29 cellular contexts compared by ENCODE assay signal in genomic region chr1:116347678-116348077, GRCh38. TPM values are rescaled to one million over a fixed set of nuclear protein-coding genes. Genes with fewer than 3 reads are reported as not detected.
DNase-seq lines count a peak whose midpoint lies in the region; ATAC-seq and TF ChIP-seq lines count a peak whose summit lies in the region.
"Had no signal": no experiment of that assay in that cellular context is flagged by ENCODE, and none has a peak within 500 bp of the region (broad histone marks: within the 10 kb centered on the region; RNA-seq: fewer than 3 reads in every experiment).

No MANE protein-coding gene starts in this region.

- H3K27ac ChIP-seq in CD4-positive, alpha-beta memory T cell (ENCODE audit: low read depth, low read length): peak overlapping the region; percentile 54
- H3K27ac ChIP-seq in Karpas-422 (ENCODE audit: low read length): peak overlapping the region; percentile 98
- H3K27ac ChIP-seq in mammary epithelial cell (ENCODE audit: insufficient read depth, low read depth, low read length): peak overlapping the region; percentile 42
- H3K27ac ChIP-seq in dorsolateral prefrontal cortex: peak overlapping the region in 4 of 59 donors; percentile 2 to 36 (median 24)
- H3K27ac ChIP-seq: colonic mucosa, gastroesophageal sphincter, left lung, ovary, right atrium auricular region, VCaP had no signal

- DNase-seq in CD4-positive, alpha-beta memory T cell: no peak
- DNase-seq in Karpas-422 (no peak), mammary epithelial cell (no peak), dorsolateral prefrontal cortex (no peak)
- DNase-seq in naive thymus-derived CD8-positive, alpha-beta T cell: no peak
- DNase-seq in activated T-cell treated with anti-CD3 and anti-CD28 coated beads, Interleukin-2, amount 50 U/mL, for 1 hour: no peak
- DNase-seq: ACHN; activated naive CD4-positive, alpha-beta T cell treated with anti-CD3 and anti-CD28 coated beads, Interleukin-2, amount 50 U/mL, for 16 hours; colonic mucosa; DMS79 treated with DMSO at 0.1 percent for 48 hours; GF-D8; hypothalamus; KBM-7; left lung; NCI-H1417; NCI-H345; ovary; stimulated activated CD4-positive, alpha-beta T cell treated with anti-CD3 and anti-CD28 coated beads, Interleukin-12 subunit alpha, Interleukin-12 subunit beta, amount 100 ng/mL, for 4 hours; stimulated activated CD4-positive, alpha-beta T cell treated with anti-CD3 and anti-CD28 coated beads, Interleukin-4, amount 100 ng/mL, for 1 hour; substantia nigra had no signal

- no peaks in the 10 kb centered on the region for H3K9me3 Mint-ChIP-seq in CD4-positive, alpha-beta memory T cell
- H3K9me3 Mint-ChIP-seq in naive thymus-derived CD8-positive, alpha-beta T cell: peaks cover 0 to 9% (median 0%) of the 10 kb centered on the region in 9 donors
- H3K9me3 Mint-ChIP-seq: nephron; stimulated activated effector memory CD8-positive, alpha-beta T cell treated with anti-CD3 and anti-CD28 coated beads, Interleukin-12 subunit alpha, Interleukin-12 subunit beta, amount 100 ng/mL, for 72 hours had no signal

- H4K20me1 ChIP-seq in Karpas-422 (ENCODE audit: insufficient read depth, low read depth, low read length) (no peaks in the 10 kb centered on the region), mammary epithelial cell (ENCODE audit: insufficient read depth, low read length) (no peaks in the 10 kb centered on the region)

- in situ Hi-C loops in mammary epithelial cell (cut with MboI; ENCODE audit: low sequenced_read_pairs in 2 of 2): loop anchor here in 1 of 2 donors (25.0 kb wide), 2 partner anchors 110 to 185 kb away; no protein-coding TSS in a partner anchor

- no peak overlapping the region for H3K4me3 ChIP-seq in CD4-positive, alpha-beta memory T cell (ENCODE audit: low read length in 2 of 2)
- H3K4me3 ChIP-seq in Karpas-422 (ENCODE audit: low read length): peak overlapping the region; percentile 23; the same call in 1 of the 2 replicates
- H3K4me3 ChIP-seq in mammary epithelial cell (replicated peaks in 1 of 3; ENCODE audit: insufficient read depth in 1 of 3, low read depth in 2 of 3, low read length in 3 of 3): no peak overlapping the region
- no peak overlapping the region for H3K4me3 ChIP-seq in dorsolateral prefrontal cortex
- H3K4me3 ChIP-seq: colonic mucosa, gastroesophageal sphincter, HAP-1, left lung, ovary, right atrium auricular region had no signal

- H3K79me2 ChIP-seq in Karpas-422 (ENCODE audit: low read length) (peaks cover 3% of the 10 kb centered on the region; the same call in 1 of the 2 replicates), mammary epithelial cell (ENCODE audit: insufficient read depth, low read length) (no peaks in the 10 kb centered on the region)

- H3K9me3 ChIP-seq in CD4-positive, alpha-beta memory T cell (ENCODE audit: control insufficient read depth in 1 of 2, low read length in 2 of 2): no peaks in the 10 kb centered on the region
- H3K9me3 ChIP-seq in Karpas-422 (ENCODE audit: low read length) (no peaks in the 10 kb centered on the region), mammary epithelial cell (replicated peaks; ENCODE audit: insufficient read depth, low read length) (no peaks in the 10 kb centered on the region)
- H3K9me3 ChIP-seq: colonic mucosa, gastroesophageal sphincter, left lung, ovary, right atrium auricular region had no signal

- ATAC-seq in naive thymus-derived CD8-positive, alpha-beta T cell: no peak
- ATAC-seq in activated CD4-positive, CD25-positive, alpha-beta regulatory T cell treated with anti-CD3 and anti-CD28 coated beads, Interleukin-2, amount 50 U/mL, for 24 hours: no peak
- no peak for ATAC-seq in GM21528 (IDR thresholded peaks at IDR 0.05; ENCODE audit: low FRiP score, unreplicated experiment)
- ATAC-seq: gastroesophageal sphincter; stimulated activated effector memory CD8-positive, alpha-beta T cell treated with anti-CD3 and anti-CD28 coated beads, Interleukin-12 subunit alpha, Interleukin-12 subunit beta, amount 100 ng/mL, for 72 hours had no signal

- H3K9ac ChIP-seq in Karpas-422 (ENCODE audit: low read length) (peak overlapping the region; percentile 68), mammary epithelial cell (ENCODE audit: insufficient read depth, low read length) (no peak overlapping the region)

- no peaks in the 10 kb centered on the region for H3K27me3 Mint-ChIP-seq in CD4-positive, alpha-beta memory T cell
- no peaks in the 10 kb centered on the region for H3K27me3 Mint-ChIP-seq in naive thymus-derived CD8-positive, alpha-beta T cell
- H3K27me3 Mint-ChIP-seq: activated CD4-positive, alpha-beta T cell treated with anti-CD3 and anti-CD28 coated beads, Interleukin-2, amount 10 ng/mL, durations not matched to agents 7 days and 5 days had no signal

- H2AFZ ChIP-seq in Karpas-422 (ENCODE audit: low read length) (no peak overlapping the region), mammary epithelial cell (ENCODE audit: low read depth, low read length) (no peak overlapping the region)

- H3K27me3 ChIP-seq in CD4-positive, alpha-beta memory T cell (ENCODE audit: insufficient read depth, low read length): no peaks in the 10 kb centered on the region
- H3K27me3 ChIP-seq in Karpas-422 (ENCODE audit: low read length): no peaks in the 10 kb centered on the region
- no peaks in the 10 kb centered on the region for H3K27me3 ChIP-seq in mammary epithelial cell (ENCODE audit: insufficient read depth, low read length)
- H3K27me3 ChIP-seq in dorsolateral prefrontal cortex: no peaks in the 10 kb centered on the region
- H3K27me3 ChIP-seq: colonic mucosa, gastroesophageal sphincter, left lung, ovary, right atrium auricular region had no signal

- no peak for TF ChIP-seq CTCF in mammary epithelial cell (conservative IDR thresholded peaks at IDR 0.05 in 1 of 2, IDR thresholded peaks at IDR 0.05 in 1 of 2; ENCODE audit: extremely low read depth in 1 of 2, insufficient read depth in 1 of 2, low read depth in 1 of 2, low read length in 2 of 2)
- TF ChIP-seq CTCF in dorsolateral prefrontal cortex (IDR thresholded peaks at IDR 0.05 in 54 of 56, conservative IDR thresholded peaks at IDR 0.05 in 2 of 56; ENCODE audit: low read depth in 1 of 56, partially characterized antibody in 56 of 56): no peak

- H3K36me3 Mint-ChIP-seq in CD4-positive, alpha-beta memory T cell: peaks cover 0 to 2% of the 10 kb centered on the region in 2 donors
- H3K36me3 Mint-ChIP-seq in naive thymus-derived CD8-positive, alpha-beta T cell: no peaks in the 10 kb centered on the region
- H3K36me3 Mint-ChIP-seq: stimulated activated effector memory CD8-positive, alpha-beta T cell treated with anti-CD3 and anti-CD28 coated beads, Interleukin-12 subunit alpha, Interleukin-12 subunit beta, amount 100 ng/mL, for 72 hours had no signal

- intact Hi-C loops in CD4-positive, alpha-beta memory T cell (cut with micrococcal nuclease): loop anchor here (1.0 to 2.0 kb wide), 2 partner anchors 21 to 26 kb away; partner anchors contain the start of gene ATP1A1
- intact Hi-C loops in mammary epithelial cell (cut with micrococcal nuclease): no loop called here
- intact Hi-C loops in dorsolateral prefrontal cortex (cut with DNase I): no loop called here

- peaks cover 74% of the 10 kb centered on the region for H3K4me1 ChIP-seq in CD4-positive, alpha-beta memory T cell (ENCODE audit: insufficient read depth, low read length)
- H3K4me1 ChIP-seq in Karpas-422 (ENCODE audit: low read length) (peaks cover 97% of the 10 kb centered on the region), mammary epithelial cell (ENCODE audit: insufficient read depth, low read length) (peaks cover 12% of the 10 kb centered on the region)
- H3K4me1 ChIP-seq: colonic mucosa, gastroesophageal sphincter, HAP-1, left lung, right atrium auricular region had no signal

- H3K9me2 ChIP-seq in Karpas-422 (replicated peaks; ENCODE audit: insufficient read depth, low read length): no peaks in the 10 kb centered on the region

- peaks cover 45 to 88% (median 66%) of the 10 kb centered on the region in 4 donors for H3K4me1 Mint-ChIP-seq in CD4-positive, alpha-beta memory T cell
- peaks cover 25 to 74% (median 61%) of the 10 kb centered on the region in 4 donors for H3K4me1 Mint-ChIP-seq in naive thymus-derived CD8-positive, alpha-beta T cell

- dilution Hi-C loops in mammary epithelial cell (cut with HindIII; ENCODE audit: low sequenced_read_pairs): loop anchor here (25.0 kb wide), 1 partner anchor 110 kb away; no protein-coding TSS in a partner anchor

- POLR2A ChIA-PET in CD4-positive, alpha-beta memory T cell (lab: Charles Lee; ENCODE audit: partially characterized antibody): interaction anchor here (1.1 to 2.4 kb wide), 3 partner anchors 22 to 39 kb away, joined by 3 to 8 read pairs (median 8); no protein-coding TSS in a partner anchor
- POLR2A ChIA-PET in naive thymus-derived CD8-positive, alpha-beta T cell (lab: Charles Lee): no interaction called here

- CTCF ChIA-PET in CD4-positive, alpha-beta memory T cell (lab: Charles Lee; ENCODE audit: partially characterized antibody): interaction anchor here (1.1 to 1.5 kb wide), 2 partner anchors 10 to 208 kb away, joined by 3 to 4 read pairs; no protein-coding TSS in a partner anchor
- CTCF ChIA-PET in mammary epithelial cell (lab: Charles Lee; ENCODE audit: low non-redundant PET): no interaction called here

- peak overlapping the region; percentile 74 to 96 (median 89) for H3K27ac Mint-ChIP-seq in CD4-positive, alpha-beta memory T cell
- H3K27ac Mint-ChIP-seq in naive thymus-derived CD8-positive, alpha-beta T cell: peak overlapping the region; percentile 85 to 97 (median 92)
- H3K27ac Mint-ChIP-seq: stimulated activated effector memory CD8-positive, alpha-beta T cell treated with anti-CD3 and anti-CD28 coated beads, Interleukin-12 subunit alpha, Interleukin-12 subunit beta, amount 100 ng/mL, for 72 hours had no signal

- WGBS in mammary epithelial cell (ENCODE audit: low coverage, missing lambda C conversion rate): 100% methylated on average over 2 of the region's 2 CpGs

- no peaks in the 10 kb centered on the region for H3K36me3 ChIP-seq in CD4-positive, alpha-beta memory T cell (ENCODE audit: insufficient read depth, low read length)
- H3K36me3 ChIP-seq in Karpas-422 (ENCODE audit: insufficient read depth, low read length): no peaks in the 10 kb centered on the region
- no peaks in the 10 kb centered on the region for H3K36me3 ChIP-seq in mammary epithelial cell (ENCODE audit: insufficient read depth, low read length)
- H3K36me3 ChIP-seq: colonic mucosa, gastroesophageal sphincter, HAP-1, left lung, ovary, right atrium auricular region had no signal

- peak overlapping the region; percentile 95 for H3K4me2 ChIP-seq in Karpas-422 (ENCODE audit: low read depth, low read length, poor library complexity, severe bottlenecking)
- H3K4me2 ChIP-seq in mammary epithelial cell (ENCODE audit: insufficient read depth, low read depth, low read length): no peak overlapping the region

- no TSS peak for BruUV-seq in mammary epithelial cell (replicated peaks; lab: Mats Ljungman, UMichigan)

- peak overlapping the region in 1 of 8 donors; percentile 33 for H3K4me3 Mint-ChIP-seq in CD4-positive, alpha-beta memory T cell
- peak overlapping the region in 5 of 10 donors; percentile 16 to 67 (median 34) for H3K4me3 Mint-ChIP-seq in naive thymus-derived CD8-positive, alpha-beta T cell
- H3K4me3 Mint-ChIP-seq: activated CD4-positive, alpha-beta T cell treated with anti-CD3 and anti-CD28 coated beads, Interleukin-2, amount 10 ng/mL, durations not matched to agents 7 days and 5 days; nephron; stimulated activated effector memory CD8-positive, alpha-beta T cell treated with anti-CD3 and anti-CD28 coated beads, Interleukin-12 subunit alpha, Interleukin-12 subunit beta, amount 100 ng/mL, for 72 hours had no signal

RNA-seq across cellular contexts. Expression of gene ATP1A1, which starts 25.4 kb away (rescaled TPM):
- 100 to 1,000 TPM; 251 to 256 TPM for total RNA-seq in CD4-positive, alpha-beta memory T cell
- 10 to 100 TPM; 46.5 to 74.3 TPM for polyA plus RNA-seq in CD4-positive, alpha-beta memory T cell
- 931 and 967 TPM in 2 replicates for total RNA-seq in Karpas-422 (2014; rRNA removed; shearing (Covaris generic); ENCODE audit: low replicate concordance)
- total RNA-seq in mammary epithelial cell (100 to 1,000 TPM; 359 to 505 TPM), dorsolateral prefrontal cortex (100 to 1,000 TPM; 225 to 944 (median 658) TPM)
- 660 TPM for polyA plus RNA-seq in mammary epithelial cell
- 731 TPM for polyA minus RNA-seq in mammary epithelial cell
- total RNA-seq in naive thymus-derived CD8-positive, alpha-beta T cell: 100 to 1,000 TPM; 248 to 261 TPM
- 10 to 100 TPM; 59.1 to 65.0 (median 60.6) TPM for polyA plus RNA-seq in naive thymus-derived CD8-positive, alpha-beta T cell
